ENCODE assay signal across 8 cellular contexts in the genomic region with DNA sequence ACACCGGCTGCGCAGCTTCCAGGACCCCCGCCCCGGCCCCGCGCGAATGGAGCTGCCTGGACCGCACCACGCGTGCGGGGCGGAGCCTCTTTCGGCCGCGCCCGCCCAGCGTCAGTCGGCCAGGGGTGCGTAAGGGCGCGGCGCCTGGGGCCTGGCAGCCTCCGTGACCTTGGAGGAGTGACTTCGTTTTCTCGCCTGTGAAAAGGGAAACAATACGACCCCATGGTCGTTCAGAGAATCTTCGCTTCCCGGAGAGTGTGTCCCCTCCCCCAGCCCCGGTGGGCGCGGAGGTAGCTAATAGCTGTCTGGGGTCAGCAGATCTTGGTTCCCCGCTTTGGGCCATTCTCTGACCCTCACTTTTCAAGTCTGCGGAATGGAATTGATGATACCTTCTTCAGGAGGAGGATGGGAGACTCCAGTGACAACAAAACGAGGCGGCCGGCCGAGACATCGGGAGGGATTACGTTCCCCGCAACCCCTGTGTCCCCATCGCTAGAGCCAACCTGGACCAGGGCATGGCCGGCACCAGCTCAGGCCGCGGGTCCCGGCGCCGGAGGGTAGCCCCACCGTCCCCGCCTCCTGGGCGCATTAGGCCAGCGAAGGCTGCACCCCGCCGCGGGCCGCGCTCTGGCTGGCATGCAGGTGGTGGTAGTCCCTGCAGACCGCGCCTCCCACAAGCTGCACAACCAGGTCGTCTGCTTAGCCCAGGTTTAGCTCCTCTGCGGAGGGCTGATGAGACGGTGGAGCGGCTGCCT. TPM values are rescaled to one million over a fixed set of nuclear protein-coding genes. Genes with fewer than 3 reads are reported as not detected.
DNase-seq lines count a peak whose midpoint lies in the region; ATAC-seq and TF ChIP-seq lines count a peak whose summit lies in the region.

No MANE protein-coding gene starts in this region.

- no peaks in the 10 kb centered on the region for H3K9me3 Mint-ChIP-seq in activated CD4-positive, alpha-beta memory T cell treated with anti-CD3 and anti-CD28 coated beads, Interleukin-2, amount 10 ng/mL, durations not matched to agents 7 days and 5 days
- H3K9me3 Mint-ChIP-seq in effector memory CD8-positive, alpha-beta T cell = no peaks in the 10 kb centered on the region
- no peaks in the 10 kb centered on the region for H3K9me3 Mint-ChIP-seq in mesothelial cell of epicardium

- no peak for TF ChIP-seq CTCF in mesothelial cell of epicardium (IDR thresholded peaks at IDR 0.05; ENCODE audit: unreplicated experiment)

- peaks cover 69% of the 10 kb centered on the region for H3K4me1 Mint-ChIP-seq in activated CD4-positive, alpha-beta memory T cell treated with anti-CD3 and anti-CD28 coated beads, Interleukin-2, amount 10 ng/mL, durations not matched to agents 7 days and 5 days
- H3K4me1 Mint-ChIP-seq in effector memory CD8-positive, alpha-beta T cell (ENCODE audit: low read depth in 2 of 2) = peaks cover 44 to 57% of the 10 kb centered on the region in 2 donors
- peaks cover 26% of the 10 kb centered on the region for H3K4me1 Mint-ChIP-seq in mesothelial cell of epicardium

- H3K27ac Mint-ChIP-seq in activated CD4-positive, alpha-beta memory T cell treated with anti-CD3 and anti-CD28 coated beads, Interleukin-2, amount 10 ng/mL, durations not matched to agents 7 days and 5 days = peak overlapping the region; percentile 83
- H3K27ac Mint-ChIP-seq in effector memory CD8-positive, alpha-beta T cell = peak overlapping the region; percentile 75 to 92
- H3K27ac Mint-ChIP-seq in mesothelial cell of epicardium = peak overlapping the region; percentile 85

- H3K4me3 Mint-ChIP-seq in activated CD4-positive, alpha-beta memory T cell treated with anti-CD3 and anti-CD28 coated beads, Interleukin-2, amount 10 ng/mL, durations not matched to agents 7 days and 5 days = peak overlapping the region; percentile 91
- peak overlapping the region; percentile 88 to 89 for H3K4me3 Mint-ChIP-seq in effector memory CD8-positive, alpha-beta T cell
- H3K4me3 Mint-ChIP-seq in mesothelial cell of epicardium = peak overlapping the region; percentile 85

- CTCF ChIA-PET in activated CD4-positive, alpha-beta memory T cell treated with anti-CD3 and anti-CD28 coated beads, Interleukin-2, amount 10 ng/mL, durations not matched to agents 7 days and 5 days (lab: Charles Lee) = interaction anchor here (0.6 to 4.1 kb wide), 18 partner anchors 9 to 182 kb away, joined by 3 to 33 read pairs (median 6); a partner anchor contains a TSS

- POLR2A ChIA-PET in activated CD4-positive, alpha-beta memory T cell treated with anti-CD3 and anti-CD28 coated beads, Interleukin-2, amount 10 ng/mL, durations not matched to agents 7 days and 5 days (lab: Charles Lee) = interaction anchor here (0.6 to 5.0 kb wide), 19 partner anchors 10 to 175 kb away, joined by 3 to 145 read pairs (median 5); a partner anchor contains a TSS

- DNase-seq in AG08396 (ENCODE audit: low spot score) (peak; percentile 67), NCI-H748 (lab: John Stamatoyannopoulos, UW; ENCODE audit: unreplicated experiment) (peak; percentile 89), mesothelial cell of epicardium (ENCODE audit: low spot score in 2 of 2, unreplicated experiment in 2 of 2) (peak in 1 of 2 experiments; percentile 71)
- DNase-seq in activated CD4-positive, alpha-beta memory T cell treated with anti-CD3 and anti-CD28 coated beads, Interleukin-2, amount 10 ng/mL, durations not matched to agents 7 days and 5 days = peak; percentile 84
- DNase-seq in effector memory CD8-positive, alpha-beta T cell = peak; percentile 61 to 71 (median 63)
- DNase-seq in stimulated activated naive CD4-positive, alpha-beta T cell treated with Interleukin-2 at 50 U/mL for 16 hours (lab: John Stamatoyannopoulos, UW) = peak; percentile 63

- peak; percentile 75 for ATAC-seq in GM19023 (IDR thresholded peaks at IDR 0.05; ENCODE audit: unreplicated experiment)
- peak; percentile 56 for ATAC-seq in HG03196 (IDR thresholded peaks at IDR 0.05; ENCODE audit: unreplicated experiment)
- ATAC-seq in effector memory CD8-positive, alpha-beta T cell (replicated peaks) = peak; percentile 64

- H3K36me3 Mint-ChIP-seq in activated CD4-positive, alpha-beta memory T cell treated with anti-CD3 and anti-CD28 coated beads, Interleukin-2, amount 10 ng/mL, durations not matched to agents 7 days and 5 days (ENCODE audit: low read depth) = peaks cover 8% of the 10 kb centered on the region
- peaks cover 30% of the 10 kb centered on the region for H3K36me3 Mint-ChIP-seq in effector memory CD8-positive, alpha-beta T cell (ENCODE audit: insufficient read depth)
- no peaks in the 10 kb centered on the region for H3K36me3 Mint-ChIP-seq in mesothelial cell of epicardium

- no peaks in the 10 kb centered on the region for H3K27me3 Mint-ChIP-seq in activated CD4-positive, alpha-beta memory T cell treated with anti-CD3 and anti-CD28 coated beads, Interleukin-2, amount 10 ng/mL, durations not matched to agents 7 days and 5 days
- no peaks in the 10 kb centered on the region for H3K27me3 Mint-ChIP-seq in effector memory CD8-positive, alpha-beta T cell
- no peaks in the 10 kb centered on the region for H3K27me3 Mint-ChIP-seq in mesothelial cell of epicardium (ENCODE audit: low read depth)

RNA-seq across cellular contexts. Expression of a gene that starts 5.5 kb away (rescaled TPM):
- 1 to 10 TPM; 1.6 to 2.3 TPM for total RNA-seq in activated CD4-positive, alpha-beta memory T cell treated with anti-CD3 and anti-CD28 coated beads, Interleukin-2, amount 10 ng/mL, durations not matched to agents 7 days and 5 days
- total RNA-seq in mesothelial cell of epicardium = 0.45 to 1.1 TPM (median 0.50 TPM) in 3 replicates

RNA-seq across cellular contexts. Expression of a gene that starts 6.4 kb away (rescaled TPM):
- total RNA-seq in activated CD4-positive, alpha-beta memory T cell treated with anti-CD3 and anti-CD28 coated beads, Interleukin-2, amount 10 ng/mL, durations not matched to agents 7 days and 5 days = 100 to 1,000 TPM; 142 to 143 TPM
- 161 to 169 TPM (median 169 TPM) in 3 replicates for total RNA-seq in mesothelial cell of epicardium
